8 cellular contexts compared by ENCODE assay signal in genomic region chr20:60138263-60139127, GRCh38.
A peak's percentile ranks its signal among the peaks of the same experiment; 100 is the strongest.
DNase-seq lines count a peak whose midpoint lies in the region; ATAC-seq and TF ChIP-seq lines count a peak whose summit lies in the region.

No MANE protein-coding gene starts in this region.

- CTCF ChIA-PET in HEK293 (lab: Yijun Ruan, JAX) = interaction anchor here (0.6 to 1.7 kb wide), 14 partner anchors 9 to 395 kb away, joined by 3 to 6 read pairs (median 4); no protein-coding TSS in a partner anchor

- H3K27me3 ChIP-seq in colonic mucosa = no peaks in the 10 kb centered on the region
- H3K27me3 ChIP-seq in neutrophil = no peaks in the 10 kb centered on the region
- H3K27me3 ChIP-seq in aorta (ENCODE audit: control insufficient read depth in 1 of 2, insufficient read depth in 2 of 2, low read length in 1 of 2) = no peaks in the 10 kb centered on the region

- ATAC-seq in T-helper 17 cell = peak; percentile 54
- ATAC-seq in aorta (ENCODE audit: low FRiP score) = no peak
- ATAC-seq in HG02763 (IDR thresholded peaks at IDR 0.05; ENCODE audit: unreplicated experiment) = no peak

- H3K9ac ChIP-seq in colonic mucosa (ENCODE audit: low read depth in 2 of 2, low read length in 2 of 2) = peak overlapping the region in 1 of 2 donors; percentile 38

- peak overlapping the region; percentile 84 for H3K4me3 Mint-ChIP-seq in T-helper 17 cell

- H3K9me3 ChIP-seq in HEK293 (ENCODE audit: control insufficient read depth, insufficient read depth, low read depth, low read length) (no peaks in the 10 kb centered on the region), T-helper 17 cell (ENCODE audit: control insufficient read depth, low read length, poor library complexity, severe bottlenecking) (no peaks in the 10 kb centered on the region), colonic mucosa (no peaks in the 10 kb centered on the region), neutrophil (no peaks in the 10 kb centered on the region), aorta (ENCODE audit: control insufficient read depth, low read length) (no peaks in the 10 kb centered on the region)

- POLR2A ChIA-PET in HEK293 (lab: Yijun Ruan, JAX) = interaction anchor here (1.1 kb wide), 1 partner anchor 81 kb away, joined by 3 read pairs; no protein-coding TSS in a partner anchor

- peak overlapping the region; percentile 46 for H3K4me3 ChIP-seq in HEK293 (ENCODE audit: low read depth, low read length)
- peak overlapping the region; percentile 43 for H3K4me3 ChIP-seq in colonic mucosa
- H3K4me3 ChIP-seq in neutrophil (ENCODE audit: low read depth in 1 of 2, low read length in 1 of 2) = peak overlapping the region; percentile 57 to 61
- no peak overlapping the region for H3K4me3 ChIP-seq in aorta (ENCODE audit: low read length in 2 of 2)

- intact Hi-C loops in colonic mucosa (cut with DNase I) = no loop called here
- intact Hi-C loops in aorta (cut with DNase I) = no loop called here

- H3K27ac ChIP-seq in HEK293 (ENCODE audit: extremely low read depth, low read depth, low read length) = peak overlapping the region; percentile 69
- no peak overlapping the region for H3K27ac ChIP-seq in colonic mucosa
- H3K27ac ChIP-seq in neutrophil = peak overlapping the region; percentile 76
- no peak overlapping the region for H3K27ac ChIP-seq in aorta (ENCODE audit: low read depth in 1 of 2, low read length in 2 of 2)

- H3K4me1 Mint-ChIP-seq in T-helper 17 cell = peaks cover 5% of the 10 kb centered on the region

- H3K36me3 ChIP-seq in HEK293 (ENCODE audit: control insufficient read depth in 2 of 2, insufficient read depth in 1 of 2, low read length in 2 of 2) = no peaks in the 10 kb centered on the region
- H3K36me3 ChIP-seq in colonic mucosa = no peaks in the 10 kb centered on the region
- no peaks in the 10 kb centered on the region for H3K36me3 ChIP-seq in neutrophil
- no peaks in the 10 kb centered on the region for H3K36me3 ChIP-seq in aorta (ENCODE audit: control insufficient read depth in 1 of 2, insufficient read depth in 2 of 2, low read length in 1 of 2)

- no peaks in the 10 kb centered on the region for H3K36me3 Mint-ChIP-seq in T-helper 17 cell (ENCODE audit: low read depth)

- H3K4me1 ChIP-seq in HEK293 (ENCODE audit: control insufficient read depth, insufficient read depth, low read length) (peaks cover 12% of the 10 kb centered on the region), colonic mucosa (no peaks in the 10 kb centered on the region), neutrophil (ENCODE audit: control insufficient read depth in 1 of 2, insufficient read depth in 1 of 2, low read depth in 1 of 2, low read length in 1 of 2) (peaks cover 49 to 63% of the 10 kb centered on the region in 2 experiments), aorta (ENCODE audit: control insufficient read depth in 1 of 2, insufficient read depth in 2 of 2, low read length in 2 of 2) (no peaks in the 10 kb centered on the region)

- peaks cover 15% of the 10 kb centered on the region for H3K27me3 Mint-ChIP-seq in T-helper 17 cell

- 67 to 81% methylated on average over 39 of the region's 39 CpGs for WGBS in aorta, 2 donors

- TF ChIP-seq CTCF in HEK293 (tag by site-specific recombination; IDR thresholded peaks at IDR 0.05) (no peak), colonic mucosa (IDR thresholded peaks at IDR 0.05) (no peak), neutrophil (IDR thresholded peaks at IDR 0.05) (no peak)

- DNase-seq in T-helper 17 cell (no peak), colonic mucosa (peak; percentile 72), aorta (peak; percentile 72 to 79), HuH-7.5 (ENCODE audit: low spot score) (no peak), middle frontal gyrus (ENCODE audit: extremely low spot score, low spot score) (no peak)

- H3K27ac Mint-ChIP-seq in T-helper 17 cell = peak overlapping the region; percentile 14

TF ChIP-seq in HEK293, 187 proteins besides CTCF, POLR2A, EP300 and RAD21 (continues in another document):
- TF ChIP-seq KLF10 (tag by site-specific recombination; IDR thresholded peaks at IDR 0.05) (0 out of 2 replicates have a peak, but pooled peaks have one; percentile 28), ZNF426 (tag by site-specific recombination; IDR thresholded peaks at IDR 0.05) (no peak), ZNF16 (tag by site-specific recombination; IDR thresholded peaks at IDR 0.05; ENCODE audit: low read depth) (no peak), ZSCAN16 (tag by site-specific recombination; IDR thresholded peaks at IDR 0.05) (no peak), ZNF248 (tag by site-specific recombination; IDR thresholded peaks at IDR 0.05) (no peak), ZNF510 (tag by site-specific recombination; IDR thresholded peaks at IDR 0.05; ENCODE audit: insufficient replicate concordance) (no peak), ZBTB11 (tag by site-specific recombination; conservative IDR thresholded peaks at IDR 0.05; ENCODE audit: low read depth) (peak; percentile 97), ZNF18 (tag by site-specific recombination; IDR thresholded peaks at IDR 0.05) (no peak), ZNF707 (tag by site-specific recombination; IDR thresholded peaks at IDR 0.05) (no peak), ZNF544 (tag by site-specific recombination; IDR thresholded peaks at IDR 0.05) (no peak), BCL11A (tag by site-specific recombination; IDR thresholded peaks at IDR 0.05; ENCODE audit: low read depth) (no peak)

Comparison
In these comparisons a context has a peak if more than half of its experiments do, and no peak if none do; other contexts are left out.
1. H3K27ac ChIP-seq: peak in HEK293 (single experiment) and neutrophil (single experiment); none in colonic mucosa (single experiment) and aorta (0 of 2).
2. H3K4me3 ChIP-seq: peak in HEK293 (single experiment), colonic mucosa (single experiment) and neutrophil (2 of 2); none in aorta (0 of 2).
3. DNase-seq: peak in colonic mucosa (single experiment) and aorta (2 of 2); none in T-helper 17 cell (0 of 3), HuH-7.5 (single experiment) and middle frontal gyrus (single experiment).